36 cellular contexts compared by ENCODE assay signal in the genomic region with DNA sequence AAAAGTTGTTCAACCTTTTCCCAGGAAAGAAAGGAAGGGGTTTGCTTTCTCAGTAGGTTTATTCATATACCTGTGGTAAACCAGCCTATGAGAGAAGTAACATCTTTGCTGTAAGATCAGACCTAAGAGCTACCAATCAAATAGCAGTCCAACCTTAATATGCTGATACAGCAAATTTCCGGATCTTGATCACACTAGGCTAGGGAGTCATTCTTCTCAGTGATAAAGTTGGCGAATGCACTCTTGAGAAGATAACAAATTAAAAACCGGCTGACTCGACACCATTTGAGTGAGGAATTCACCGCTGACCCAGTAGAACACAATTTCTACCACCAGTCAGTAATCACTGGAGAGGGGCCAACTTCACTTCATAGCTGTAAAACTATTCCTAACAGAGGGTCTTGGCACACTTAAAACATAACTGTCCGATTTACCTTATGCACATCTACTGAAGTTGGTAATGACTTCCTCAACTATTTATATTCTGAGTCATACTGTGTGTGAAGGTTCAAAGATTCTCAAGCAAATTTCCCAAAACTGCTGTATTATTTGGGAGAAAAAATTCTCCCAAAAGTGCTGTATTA. TPM values are rescaled to one million over a fixed set of nuclear protein-coding genes. Genes with fewer than 3 reads are reported as not detected.
DNase-seq lines count a peak whose midpoint lies in the region; ATAC-seq, FAIRE-seq and TF ChIP-seq lines count a peak whose summit lies in the region.
"Had no signal": no experiment of that assay in that cellular context is flagged by ENCODE, and none has a peak within 500 bp of the region (broad histone marks: within the 10 kb centered on the region; RNA-seq: fewer than 3 reads in every experiment).

No MANE protein-coding gene starts in this region.

- CTCF ChIA-PET in A549 (lab: Yijun Ruan, JAX) = no interaction called here
- CTCF ChIA-PET in Caco-2 (lab: Charles Lee) = no interaction called here

- H3F3A ChIP-seq in GM23248 (ENCODE audit: insufficient read depth) = peaks cover 17% of the 10 kb centered on the region

- H3K4me3 ChIP-seq in A549 = no peak overlapping the region
- H3K4me3 ChIP-seq in GM23248 = no peak overlapping the region
- no peak overlapping the region for H3K4me3 ChIP-seq in astrocyte of the spinal cord (ENCODE audit: low read depth, low read length)
- H3K4me3 ChIP-seq in fibroblast of the aortic adventitia (ENCODE audit: low read depth, low read length) = no peak overlapping the region
- H3K4me3 ChIP-seq in Caco-2 (ENCODE audit: low read depth, low read length) = no peak overlapping the region
- H3K4me3 ChIP-seq: HAP-1, lung, mucosa of descending colon, transverse colon had no signal

- H3K27ac ChIP-seq in A549 (no peak overlapping the region), GM23248 (no peak overlapping the region)
- H3K27ac ChIP-seq: KMS-11, transverse colon, VCaP had no signal

- ATAC-seq in A549 (no peak), HG02798 (IDR thresholded peaks at IDR 0.05; ENCODE audit: poor library complexity, unreplicated experiment) (no peak)
- ATAC-seq: activated CD8-positive, alpha-beta T cell treated with anti-CD3 and anti-CD28 coated beads, Interleukin-2, amount 10 ng/mL, durations not matched to agents 7 days and 5 days; activated naive CD4-positive, alpha-beta T cell treated with anti-CD3 and anti-CD28 coated beads, Interleukin-2, amount 50 U/mL, for 72 hours; activated T-helper 17 cell treated with anti-CD3 and anti-CD28 coated beads, Interleukin-2, amount 50 U/mL, for 72 hours; CD8-positive, alpha-beta T cell; mucosa of descending colon; natural killer cell; stimulated activated memory B cell treated with anti-CD40 and anti-IgM and Interleukin-4, amounts not matched to agents 10 μg/mL and 1 μg/mL and 100 μg/mL, for 72 hours had no signal

- no TSS peak for BruUV-seq in Caco-2 (replicated peaks; lab: Mats Ljungman, UMichigan)

- no peaks in the 10 kb centered on the region for H3K9me3 ChIP-seq in A549
- H3K9me3 ChIP-seq in GM23248 (ENCODE audit: low read depth) = no peaks in the 10 kb centered on the region
- H3K9me3 ChIP-seq in Caco-2 = no peaks in the 10 kb centered on the region
- H3K9me3 ChIP-seq: BE2C, HAP-1, mucosa of descending colon, transverse colon had no signal

- no peak for TF ChIP-seq RAD21 in A549 (conservative IDR thresholded peaks at IDR 0.05 in 1 of 2, IDR thresholded peaks at IDR 0.05 in 1 of 2)

- H3K27ac Mint-ChIP-seq in Caco-2 (ENCODE audit: unreplicated experiment) = no peak overlapping the region
- H3K27ac Mint-ChIP-seq: activated CD8-positive, alpha-beta T cell treated with anti-CD3 and anti-CD28 coated beads, Interleukin-2, amount 10 ng/mL, durations not matched to agents 7 days and 5 days; activated naive CD4-positive, alpha-beta T cell treated with anti-CD3 and anti-CD28 coated beads, Interleukin-2, amount 50 U/mL, for 72 hours; activated T-helper 17 cell treated with anti-CD3 and anti-CD28 coated beads, Interleukin-2, amount 50 U/mL, for 72 hours; CD8-positive, alpha-beta T cell; natural killer cell; stimulated activated memory B cell treated with anti-CD40 and anti-IgM and Interleukin-4, amounts not matched to agents 10 μg/mL and 1 μg/mL and 100 μg/mL, for 72 hours; T-helper 2 cell treated with Interferon-gamma antibody and Interleukin-4, amounts not matched to agents 5 μg/mL and 100 μg/mL, for 36 hours had no signal

- peaks cover 13% of the 10 kb centered on the region for H3K36me3 Mint-ChIP-seq in Caco-2 (ENCODE audit: insufficient read depth, unreplicated experiment)
- H3K36me3 Mint-ChIP-seq: activated naive CD4-positive, alpha-beta T cell treated with anti-CD3 and anti-CD28 coated beads, Interleukin-2, amount 50 U/mL, for 72 hours; CD8-positive, alpha-beta T cell; natural killer cell; stimulated activated memory B cell treated with anti-CD40 and anti-IgM and Interleukin-4, amounts not matched to agents 10 μg/mL and 1 μg/mL and 100 μg/mL, for 72 hours had no signal

- WGBS in A549 (ENCODE audit: missing lambda C conversion rate) = 87% methylated on average over 6 of the region's 6 CpGs
- WGBS in GM23248 (ENCODE audit: low coverage in 1 of 2, low lambda C conversion rate in 2 of 2, missing lambda C conversion rate in 2 of 2), 2 experiments = 89 to 91% methylated on average over 6 of the region's 6 CpGs

- TF ChIP-seq EP300 in A549 (IDR thresholded peaks at IDR 0.05) = no peak

- intact Hi-C loops in Caco-2 (cut with micrococcal nuclease; ENCODE audit: unreplicated experiment) = no loop called here

- H3K27me3 Mint-ChIP-seq in Caco-2 (ENCODE audit: insufficient read depth, unreplicated experiment) = no peaks in the 10 kb centered on the region
- H3K27me3 Mint-ChIP-seq: stimulated activated memory B cell treated with anti-CD40 and anti-IgM and Interleukin-4, amounts not matched to agents 10 μg/mL and 1 μg/mL and 100 μg/mL, for 72 hours had no signal

- 0 out of 2 replicates have a peak, but pooled peaks cover 4% of the 10 kb centered on the region for H4K20me1 ChIP-seq in GM23248 (ENCODE audit: insufficient read depth)

- peaks cover 98% of the 10 kb centered on the region for H3K79me2 ChIP-seq in GM23248 (ENCODE audit: insufficient read depth)

- H3K36me3 ChIP-seq in GM23248 (ENCODE audit: low read depth) (peaks cover 14% of the 10 kb centered on the region; the same call in 1 of the 2 replicates), Caco-2 (ENCODE audit: control insufficient read depth, insufficient read depth, low read length) (no peaks in the 10 kb centered on the region; the same call in 1 of the 2 replicates)
- H3K36me3 ChIP-seq: HAP-1, transverse colon had no signal

- peaks cover 4% of the 10 kb centered on the region for H3K4me1 Mint-ChIP-seq in Caco-2 (ENCODE audit: low read depth, unreplicated experiment)
- H3K4me1 Mint-ChIP-seq: activated T-helper 17 cell treated with anti-CD3 and anti-CD28 coated beads, Interleukin-2, amount 50 U/mL, for 72 hours; natural killer cell; stimulated activated memory B cell treated with anti-CD40 and anti-IgM and Interleukin-4, amounts not matched to agents 10 μg/mL and 1 μg/mL and 100 μg/mL, for 72 hours had no signal

- no peaks in the 10 kb centered on the region for H3K9me3 Mint-ChIP-seq in Caco-2 (ENCODE audit: unreplicated experiment)
- H3K9me3 Mint-ChIP-seq: CD8-positive, alpha-beta T cell; stimulated activated memory B cell treated with anti-CD40 and anti-IgM and Interleukin-4, amounts not matched to agents 10 μg/mL and 1 μg/mL and 100 μg/mL, for 72 hours; T-helper 2 cell treated with Interferon-gamma antibody and Interleukin-4, amounts not matched to agents 5 μg/mL and 100 μg/mL, for 36 hours had no signal

- H3K27me3 ChIP-seq in GM23248 (replicated peaks; ENCODE audit: insufficient read depth) = no peaks in the 10 kb centered on the region
- no peaks in the 10 kb centered on the region for H3K27me3 ChIP-seq in Caco-2 (replicated peaks; ENCODE audit: control insufficient read depth, insufficient read depth, low read length)
- H3K27me3 ChIP-seq: BE2C, transverse colon had no signal

- no peak overlapping the region for H2AFZ ChIP-seq in GM23248

- H3K4me2 ChIP-seq in A549 = no peak overlapping the region
- no peak overlapping the region for H3K4me2 ChIP-seq in GM23248 (ENCODE audit: unreplicated experiment)
- H3K4me2 ChIP-seq: KMS-11 had no signal

- no peak overlapping the region for H3K9ac ChIP-seq in GM23248
- H3K9ac ChIP-seq: KMS-11 had no signal

- POLR2A ChIA-PET in A549 (lab: Yijun Ruan, JAX) = no interaction called here
- POLR2A ChIA-PET in Caco-2 (lab: Charles Lee) = no interaction called here

- H3K9me2 ChIP-seq in GM23248 (ENCODE audit: insufficient read depth) = no peaks in the 10 kb centered on the region

- DNase-seq in A549 (ENCODE audit: low read depth in 1 of 2, low spot score in 1 of 2) (no peak), GM23248 (peak; percentile 10), astrocyte of the spinal cord (ENCODE audit: low read depth, low spot score) (peak; percentile 63), fibroblast of the aortic adventitia (ENCODE audit: low read depth) (peak; percentile 44), Caco-2 (no peak), NCI-H748 (lab: John Stamatoyannopoulos, UW; ENCODE audit: unreplicated experiment) (no peak), NCI-H774 (lab: John Stamatoyannopoulos, UW) (no peak)
- DNase-seq: activated CD4-positive, alpha-beta T cell treated with anti-CD3 and anti-CD28 coated beads for 4 hours; activated CD8-positive, alpha-beta T cell treated with anti-CD3 and anti-CD28 coated beads, Interleukin-2, amount 10 ng/mL, durations not matched to agents 7 days and 5 days; anterior cingulate cortex; BE2C; CD8-positive, alpha-beta T cell; cerebellar nuclear complex; DMS 273 treated with DMSO at 0.1 percent for 48 hours; glutamatergic neuron; kidney; MM.1S; mucosa of descending colon; natural killer cell; NCI-H1105 treated with DMSO at 0.1 percent for 48 hours; NCI-H1930; NCI-H524; NK-92 treated with Interleukin-12 subunit alpha and Interleukin-12 subunit beta, amount 100 ng/mL, for 24 hours; SHP77 treated with DMSO at 0.1 percent for 48 hours; transverse colon had no signal

- in situ Hi-C loops in GM23248 (cut with MboI) = no loop called here
- in situ Hi-C loops in astrocyte of the spinal cord (cut with HindIII; ENCODE audit: low sequenced_read_pairs) = no loop called here

- FAIRE-seq in A549 (lab: Jason Lieb, UNC) = no peak
- FAIRE-seq: endothelial cell of umbilical vein, GM12891 had no signal

- TF ChIP-seq POLR2A in A549 (IDR thresholded peaks at IDR 0.05; ENCODE audit: low read length) = no peak

- TF ChIP-seq CTCF in A549 (IDR thresholded peaks at IDR 0.05) (no peak), astrocyte of the spinal cord (IDR thresholded peaks at IDR 0.05; ENCODE audit: low read depth, low read length) (no peak), fibroblast of the aortic adventitia (IDR thresholded peaks at IDR 0.05; ENCODE audit: insufficient read depth, low read length) (no peak), Caco-2 (IDR thresholded peaks at IDR 0.05; ENCODE audit: insufficient read depth in 1 of 2, low read depth in 1 of 2, low read length in 1 of 2, severe bottlenecking in 1 of 2, unreplicated experiment in 1 of 2) (no peak)

- no peaks in the 10 kb centered on the region for H3K4me1 ChIP-seq in A549
- no peaks in the 10 kb centered on the region; the same call in 1 of the 2 replicates for H3K4me1 ChIP-seq in GM23248 (ENCODE audit: insufficient read depth)
- peaks cover 12% of the 10 kb centered on the region for H3K4me1 ChIP-seq in Caco-2
- H3K4me1 ChIP-seq: BE2C had no signal

- H3K4me3 Mint-ChIP-seq in Caco-2 (ENCODE audit: unreplicated experiment) = no peak overlapping the region
- H3K4me3 Mint-ChIP-seq: activated CD8-positive, alpha-beta T cell treated with anti-CD3 and anti-CD28 coated beads, Interleukin-2, amount 10 ng/mL, durations not matched to agents 7 days and 5 days; activated T-helper 17 cell treated with anti-CD3 and anti-CD28 coated beads, Interleukin-2, amount 50 U/mL, for 72 hours; CD8-positive, alpha-beta T cell; natural killer cell; stimulated activated memory B cell treated with anti-CD40 and anti-IgM and Interleukin-4, amounts not matched to agents 10 μg/mL and 1 μg/mL and 100 μg/mL, for 72 hours; T-helper 2 cell treated with Interferon-gamma antibody and Interleukin-4, amounts not matched to agents 5 μg/mL and 100 μg/mL, for 36 hours had no signal

RNA-seq across cellular contexts. Expression of gene MEIS2, which starts 47.2 kb away (rescaled TPM):
- polyA plus RNA-seq in A549 (2011; rRNA removed) (11.1 and 12.1 TPM in 2 replicates), A549 (2017; fragmentation: RNase III; extraction: RNeasy Plus Mini Kit Qiagen cat#74134 plus additional on column Dnase treatment) (7.3 to 9.0 TPM (median 8.0 TPM) in 3 replicates), GM23248 (2016; fragmentation: Nextera tagmentation; extraction: Ambion mirVana) (24.1 and 26.2 TPM in 2 replicates)
- 10.7 and 11.7 TPM in 2 replicates for polyA plus RNA-seq in A549 (2012; cell fraction: cytosol; rRNA removed)
- 15.8 and 16.5 TPM in 2 replicates for polyA plus RNA-seq in A549 (2012; cell fraction: nucleus; rRNA removed)
- 16.9 and 20.8 TPM in 2 replicates for polyA minus RNA-seq in A549 (2011; rRNA and poly(A)+ RNA removed)
- total RNA-seq in GM23248 (2014; rRNA removed; shearing (Covaris generic)) = 23.7 and 29.3 TPM in 2 replicates
- total RNA-seq in fibroblast of the aortic adventitia (ENCODE audit: low replicate concordance) (43.7 and 84.0 TPM in 2 replicates), Caco-2 (2022) (28.5 and 28.7 TPM in 2 replicates)
- total RNA-seq: activated CD8-positive, alpha-beta T cell treated with anti-CD3 and anti-CD28 coated beads, Interleukin-2, amount 10 ng/mL, durations not matched to agents 7 days and 5 days; activated T-helper 17 cell treated with anti-CD3 and anti-CD28 coated beads, Interleukin-2, amount 50 U/mL, for 72 hours; CD8-positive, alpha-beta T cell had no signal

Comparison
In these comparisons a context has a peak if more than half of its experiments do, and no peak if none do; other contexts are left out.
1. DNase-seq: peak in GM23248 (single experiment), astrocyte of the spinal cord (single experiment) and fibroblast of the aortic adventitia (single experiment); none in A549 (0 of 2), Caco-2 (0 of 2), NCI-H748 (single experiment) and NCI-H774 (single experiment).